8 cellular contexts compared by ENCODE assay signal in the genomic region with DNA sequence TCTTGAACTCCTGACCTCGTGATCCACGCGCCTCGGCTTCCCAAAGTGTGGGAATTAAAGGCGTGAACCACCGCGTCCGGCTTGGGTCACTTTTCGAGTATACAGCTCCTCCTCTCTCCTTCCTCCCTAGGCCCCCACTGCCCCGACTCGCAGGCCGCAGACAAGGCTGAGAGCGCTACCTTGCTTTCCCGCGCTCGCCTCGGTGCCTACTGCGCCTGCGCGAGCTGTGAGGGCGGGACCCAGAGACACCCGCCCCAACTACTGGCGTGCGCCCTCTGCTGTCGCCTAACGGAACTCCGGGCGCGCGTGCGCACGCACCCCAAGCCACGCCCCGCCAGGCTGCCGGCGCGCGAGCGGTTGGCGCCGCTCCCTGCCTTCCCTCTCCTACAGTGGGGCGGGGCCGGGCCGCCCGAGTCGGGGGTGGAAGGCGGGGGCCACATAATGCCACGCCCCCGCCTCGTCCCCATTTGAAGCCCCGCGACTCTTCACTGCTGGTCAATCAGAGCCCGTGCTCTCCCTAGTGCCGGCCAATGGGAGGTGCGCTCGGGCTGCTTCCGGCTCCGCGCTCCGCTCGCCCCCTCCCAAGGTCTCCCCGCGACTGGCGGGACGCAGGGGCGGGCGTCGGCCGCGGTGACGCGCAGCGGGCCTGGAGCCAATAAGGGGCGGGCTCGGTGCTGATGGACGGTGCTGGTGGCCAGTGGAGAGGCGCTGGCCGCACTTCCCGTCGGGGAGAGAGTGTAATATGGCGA. TPM values are rescaled to one million over a fixed set of nuclear protein-coding genes. Genes with fewer than 3 reads are reported as not detected.
DNase-seq lines count a peak whose midpoint lies in the region; ATAC-seq, FAIRE-seq and TF ChIP-seq lines count a peak whose summit lies in the region.

A gene (plus strand): TSS at position 730 of the 749 bp plus-strand sequence. CDS start 13 bp downstream, at position 743.

- H3K27ac ChIP-seq in A549 = peak within 1 kb of the TSS; percentile 96 to 98
- H3K27ac ChIP-seq in body of pancreas = peak within 1 kb of the TSS; percentile 77 to 95 (median 88)
- H3K27ac ChIP-seq in sigmoid colon = peak within 1 kb of the TSS; percentile 91 to 96 (median 95)

- peak within 1 kb of the TSS; percentile 99 for H3K4me3 ChIP-seq in A549
- peak within 1 kb of the TSS; percentile 82 to 83 for H3K4me3 ChIP-seq in body of pancreas
- peak within 1 kb of the TSS; percentile 94 to 99 (median 94) for H3K4me3 ChIP-seq in sigmoid colon

- H3K27me3 ChIP-seq in body of pancreas = no peaks in the 10 kb centered on the region
- no peaks in the 10 kb centered on the region for H3K27me3 ChIP-seq in sigmoid colon

- peak; percentile 95 to 96 for ATAC-seq in A549
- peak; percentile 81 for ATAC-seq in HG03066 (IDR thresholded peaks at IDR 0.05; ENCODE audit: low read depth, unreplicated experiment)
- peak; percentile 97 for ATAC-seq in body of pancreas

- no peak for TF ChIP-seq EP300 in A549 (IDR thresholded peaks at IDR 0.05)
- no peak for TF ChIP-seq EP300 in sigmoid colon (IDR thresholded peaks at IDR 0.05)

- FAIRE-seq in A549 (lab: Jason Lieb, UNC) = no peak
- FAIRE-seq in TTC549 (lab: Jason Lieb, UNC) = peak; percentile 32

- CTCF ChIA-PET in A549 (lab: Yijun Ruan, JAX) = interaction anchor here (0.6 to 3.2 kb wide), 16 partner anchors 12 to 86 kb away, joined by 3 to 21 read pairs (median 4); a partner anchor contains a TSS

- H3K4me2 ChIP-seq in A549 = peak within 1 kb of the TSS; percentile 87

- TF ChIP-seq POLR2A in A549 (IDR thresholded peaks at IDR 0.05; ENCODE audit: low read length) (peak; percentile 50), GM18526 (IDR thresholded peaks at IDR 0.05; ENCODE audit: extremely low read depth, insufficient read length) (peak; percentile 58), body of pancreas (IDR thresholded peaks at IDR 0.05) (no peak), sigmoid colon (IDR thresholded peaks at IDR 0.05) (no peak)

- POLR2A ChIA-PET in A549 (lab: Yijun Ruan, JAX) = interaction anchor here (0.6 to 1.0 kb wide), 2 partner anchors 13 to 74 kb away, joined by 3 to 4 read pairs; a partner anchor contains a TSS

- DNase-seq in A549 (ENCODE audit: low read depth in 1 of 2, low spot score in 1 of 2) (peak; percentile 93 to 98), NCI-H2107 treated with DMSO at 0.1 percent for 48 hours (lab: John Stamatoyannopoulos, UW; ENCODE audit: unreplicated experiment) (peak; percentile 97), body of pancreas (peak; percentile 99), iPS DF 4.7 (ENCODE audit: extremely low read depth, low spot score) (peak; percentile 84), sigmoid colon (peak; percentile 100)

- no peaks in the 10 kb centered on the region for H3K36me3 ChIP-seq in body of pancreas (replicated peaks in 1 of 2; ENCODE audit: insufficient read depth in 1 of 2, low read depth in 2 of 2)
- no peaks in the 10 kb centered on the region for H3K36me3 ChIP-seq in sigmoid colon

- TF ChIP-seq RAD21 in A549 (conservative IDR thresholded peaks at IDR 0.05 in 1 of 2, IDR thresholded peaks at IDR 0.05 in 1 of 2) = peak; percentile 52 to 73

- WGBS in A549 (ENCODE audit: missing lambda C conversion rate) = 5% methylated on average over 9 of the region's 81 CpGs
- WGBS in body of pancreas, 2 donors = 0% methylated on average over 8 to 80 of the region's 81 CpGs
- 1% methylated on average over 81 of the region's 81 CpGs for WGBS in sigmoid colon, 2 donors

- TF ChIP-seq CTCF in A549 (IDR thresholded peaks at IDR 0.05) (peak; percentile 69), body of pancreas (IDR thresholded peaks at IDR 0.05) (peak; percentile 91 to 100 (median 98)), sigmoid colon (IDR thresholded peaks at IDR 0.05) (peak; percentile 89 to 98 (median 96))

- intact Hi-C loops in body of pancreas (cut with DNase I) (no loop called here), sigmoid colon (cut with DNase I) (loop anchor here (1.0 to 10.0 kb wide), 4 partner anchors 45 to 277 kb away; a partner anchor contains a TSS)

- H3K4me1 ChIP-seq in A549 (peaks cover 20% of the 10 kb centered on the region), body of pancreas (peaks cover 36% of the 10 kb centered on the region), sigmoid colon (peaks cover 0 to 49% (median 42%) of the 10 kb centered on the region in 4 donors)

- H3K9me3 ChIP-seq in A549 (no peaks in the 10 kb centered on the region), body of pancreas (no peaks in the 10 kb centered on the region), sigmoid colon (no peaks in the 10 kb centered on the region)

TF ChIP-seq in A549, 52 proteins besides CTCF, POLR2A, EP300 and RAD21 (continues in another document):
- TF ChIP-seq HEYL (CRISPR knock-in tag; IDR thresholded peaks at IDR 0.05) (no peak), CHD4 (IDR thresholded peaks at IDR 0.05; ENCODE audit: borderline replicate concordance) (peak; percentile 31; the same call in 1 of the 2 replicates), ZSCAN20 (CRISPR knock-in tag; IDR thresholded peaks at IDR 0.05) (no peak), ZNF302 (CRISPR knock-in tag; IDR thresholded peaks at IDR 0.05) (no peak), RCOR1 (IDR thresholded peaks at IDR 0.05; ENCODE audit: low read depth, low read length) (no peak), TP53 (CRISPR knock-in tag; IDR thresholded peaks at IDR 0.05) (peak; percentile 50; the same call in 1 of the 2 replicates), SREBF2 (IDR thresholded peaks at IDR 0.05) (no peak), GATA3 (IDR thresholded peaks at IDR 0.05; ENCODE audit: borderline replicate concordance) (no peak), JUN (IDR thresholded peaks at IDR 0.05) (peak in 1 of 2 experiments; percentile 13; a peak in 1 of 5 replicates), CBX2 (IDR thresholded peaks at IDR 0.05; ENCODE audit: borderline replicate concordance, low read depth) (no peak), RFX5 (IDR thresholded peaks at IDR 0.05) (no peak), HOXB13 (CRISPR knock-in tag; IDR thresholded peaks at IDR 0.05; ENCODE audit: low read depth) (0 out of 2 replicates have a peak, but pooled peaks have one; percentile 59), PHF8 (IDR thresholded peaks at IDR 0.05; ENCODE audit: borderline replicate concordance, low read depth) (no peak), RARB (CRISPR knock-in tag; IDR thresholded peaks at IDR 0.05) (no peak), SMC3 (IDR thresholded peaks at IDR 0.05) (peak; percentile 85), CBX8 (IDR thresholded peaks at IDR 0.05) (no peak), ZC3H11A (IDR thresholded peaks at IDR 0.05) (no peak), MYC (IDR thresholded peaks at IDR 0.05; ENCODE audit: borderline replicate concordance, low read length) (no peak; the same call in 1 of the 2 replicates), NR3C1 (IDR thresholded peaks at IDR 0.05) (no peak)
- TF ChIP-seq, protein P1, sequence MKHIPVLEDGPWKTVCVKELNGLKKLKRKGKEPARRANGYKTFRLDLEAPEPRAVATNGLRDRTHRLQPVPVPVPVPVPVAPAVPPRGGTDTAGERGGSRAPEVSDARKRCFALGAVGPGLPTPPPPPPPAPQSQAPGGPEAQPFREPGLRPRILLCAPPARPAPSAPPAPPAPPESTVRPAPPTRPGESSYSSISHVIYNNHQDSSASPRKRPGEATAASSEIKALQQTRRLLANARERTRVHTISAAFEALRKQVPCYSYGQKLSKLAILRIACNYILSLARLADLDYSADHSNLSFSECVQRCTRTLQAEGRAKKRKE (CRISPR knock-in tag; IDR thresholded peaks at IDR 0.05; ENCODE audit: low read depth) = 0 out of 2 replicates have a peak, but pooled peaks have one; percentile 28
- TF ChIP-seq, protein P2, sequence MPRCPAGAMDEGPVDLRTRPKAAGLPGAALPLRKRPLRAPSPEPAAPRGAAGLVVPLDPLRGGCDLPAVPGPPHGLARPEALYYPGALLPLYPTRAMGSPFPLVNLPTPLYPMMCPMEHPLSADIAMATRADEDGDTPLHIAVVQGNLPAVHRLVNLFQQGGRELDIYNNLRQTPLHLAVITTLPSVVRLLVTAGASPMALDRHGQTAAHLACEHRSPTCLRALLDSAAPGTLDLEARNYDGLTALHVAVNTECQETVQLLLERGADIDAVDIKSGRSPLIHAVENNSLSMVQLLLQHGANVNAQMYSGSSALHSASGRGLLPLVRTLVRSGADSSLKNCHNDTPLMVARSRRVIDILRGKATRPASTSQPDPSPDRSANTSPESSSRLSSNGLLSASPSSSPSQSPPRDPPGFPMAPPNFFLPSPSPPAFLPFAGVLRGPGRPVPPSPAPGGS (IDR thresholded peaks at IDR 0.05) = no peak
- TF ChIP-seq, protein P3, sequence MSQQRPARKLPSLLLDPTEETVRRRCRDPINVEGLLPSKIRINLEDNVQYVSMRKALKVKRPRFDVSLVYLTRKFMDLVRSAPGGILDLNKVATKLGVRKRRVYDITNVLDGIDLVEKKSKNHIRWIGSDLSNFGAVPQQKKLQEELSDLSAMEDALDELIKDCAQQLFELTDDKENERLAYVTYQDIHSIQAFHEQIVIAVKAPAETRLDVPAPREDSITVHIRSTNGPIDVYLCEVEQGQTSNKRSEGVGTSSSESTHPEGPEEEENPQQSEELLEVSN (IDR thresholded peaks at IDR 0.05; ENCODE audit: borderline replicate concordance, low read depth) = peak; percentile 99
- TF ChIP-seq, protein P4, sequence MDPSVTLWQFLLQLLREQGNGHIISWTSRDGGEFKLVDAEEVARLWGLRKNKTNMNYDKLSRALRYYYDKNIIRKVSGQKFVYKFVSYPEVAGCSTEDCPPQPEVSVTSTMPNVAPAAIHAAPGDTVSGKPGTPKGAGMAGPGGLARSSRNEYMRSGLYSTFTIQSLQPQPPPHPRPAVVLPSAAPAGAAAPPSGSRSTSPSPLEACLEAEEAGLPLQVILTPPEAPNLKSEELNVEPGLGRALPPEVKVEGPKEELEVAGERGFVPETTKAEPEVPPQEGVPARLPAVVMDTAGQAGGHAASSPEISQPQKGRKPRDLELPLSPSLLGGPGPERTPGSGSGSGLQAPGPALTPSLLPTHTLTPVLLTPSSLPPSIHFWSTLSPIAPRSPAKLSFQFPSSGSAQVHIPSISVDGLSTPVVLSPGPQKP (IDR thresholded peaks at IDR 0.05; ENCODE audit: low read depth, low read length) = no peak
- TF ChIP-seq, protein P5, sequence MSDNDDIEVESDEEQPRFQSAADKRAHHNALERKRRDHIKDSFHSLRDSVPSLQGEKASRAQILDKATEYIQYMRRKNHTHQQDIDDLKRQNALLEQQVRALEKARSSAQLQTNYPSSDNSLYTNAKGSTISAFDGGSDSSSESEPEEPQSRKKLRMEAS (IDR thresholded peaks at IDR 0.05) = peak; percentile 94

RNA-seq across cellular contexts. Expression of the gene that starts here (rescaled TPM):
- 69.4 and 91.4 TPM in 2 replicates for polyA plus RNA-seq in A549 (2011; rRNA removed)
- polyA plus RNA-seq in A549 (2012; cell fraction: cytosol; rRNA removed) = 55.9 and 57.1 TPM in 2 replicates
- polyA plus RNA-seq in A549 (2012; cell fraction: nucleus; rRNA removed) = 32.6 and 35.2 TPM in 2 replicates
- polyA plus RNA-seq in A549 (2017; fragmentation: RNase III; extraction: RNeasy Plus Mini Kit Qiagen cat#74134 plus additional on column Dnase treatment) = 89.2 to 101 TPM (median 90.1 TPM) in 3 replicates
- polyA minus RNA-seq in A549 (2011; rRNA and poly(A)+ RNA removed) = 99.1 and 130 TPM in 2 replicates
- total RNA-seq in body of pancreas = 10 to 100 TPM; 15.5 to 32.2 TPM
- total RNA-seq in sigmoid colon = 10 to 100 TPM; 32.8 to 43.9 (median 34.9) TPM
- 100 to 1,000 TPM in 1 of 3 donors, 10 to 100 TPM in 2; 64.3 to 126 (median 79.4) TPM for polyA plus RNA-seq in sigmoid colon

Comparison
In these comparisons a context has a peak if more than half of its experiments do, and no peak if none do; other contexts are left out.
1. Peak in every context shown above with its lines: DNase-seq, ATAC-seq, H3K4me3 ChIP-seq and H3K27ac ChIP-seq.
2. POLR2A ChIP-seq: peak in A549 (single experiment) and GM18526 (single experiment); none in body of pancreas (0 of 3) and sigmoid colon (0 of 2).